8 cellular contexts compared by ENCODE assay signal in genomic region chr22:45504703-45505341, GRCh38.
A peak's percentile ranks its signal among the peaks of the same experiment; 100 is the strongest.
DNase-seq lines count a peak whose midpoint lies in the region; ATAC-seq lines count a peak whose summit lies in the region.

No MANE protein-coding gene starts in this region.

- no peaks in the 10 kb centered on the region for H3K27me3 ChIP-seq in BLaER1
- H3K27me3 ChIP-seq in NT2/D1 (ENCODE audit: insufficient read depth, insufficient read length), result no peaks in the 10 kb centered on the region
- no peaks in the 10 kb centered on the region for H3K27me3 ChIP-seq in neuron (ENCODE audit: insufficient read depth, low read length)

- H3K4me2 ChIP-seq in BLaER1, result peak overlapping the region; percentile 99

- H4K20me1 ChIP-seq in BLaER1, result peaks cover 15% of the 10 kb centered on the region

- H2AFZ ChIP-seq in neuron (ENCODE audit: low read depth, low read length), result peak overlapping the region; percentile 35

- H3K4me1 ChIP-seq in BLaER1 (peaks cover 73% of the 10 kb centered on the region), NT2/D1 (ENCODE audit: insufficient read depth, insufficient read length) (peaks cover 7% of the 10 kb centered on the region), neuron (ENCODE audit: insufficient read depth, low read length) (peaks cover 22% of the 10 kb centered on the region)

- H3K9me3 ChIP-seq in BLaER1 (no peaks in the 10 kb centered on the region), NT2/D1 (ENCODE audit: insufficient read depth, low read length) (no peaks in the 10 kb centered on the region), neuron (ENCODE audit: low read length) (no peaks in the 10 kb centered on the region)

- H3K36me3 ChIP-seq in BLaER1 (0 out of 2 replicates have a peak, but pooled peaks cover 10% of the 10 kb centered on the region), NT2/D1 (ENCODE audit: insufficient read depth, insufficient read length, low read length) (peaks cover 27% of the 10 kb centered on the region), neuron (ENCODE audit: insufficient read depth, low read length) (no peaks in the 10 kb centered on the region)

- peak overlapping the region; percentile 93 for H3K27ac ChIP-seq in BLaER1

- H3K4me3 ChIP-seq in BLaER1 (peak overlapping the region; percentile 83), NT2/D1 (ENCODE audit: insufficient read length, low read depth) (peak overlapping the region; percentile 46), neuron (ENCODE audit: low read length) (peak overlapping the region; percentile 49)

- H3K9ac ChIP-seq in BLaER1, result peak overlapping the region; percentile 88
- peak overlapping the region; percentile 81 for H3K9ac ChIP-seq in NT2/D1 (ENCODE audit: insufficient read length, low read depth)

- DNase-seq in NT2/D1 (ENCODE audit: low read depth, low spot score) (no peak), fibroblast of peridontal ligament (ENCODE audit: extremely low read depth) (peak; percentile 65), T-helper 2 cell (no peak), NCI-H1092 (lab: John Stamatoyannopoulos, UW) (no peak), NCI-H748 treated with DMSO at 0.1 percent for 48 hours (lab: John Stamatoyannopoulos, UW) (no peak)

- ATAC-seq in GM18498 (IDR thresholded peaks at IDR 0.05; ENCODE audit: unreplicated experiment), result no peak
